In the genomic region with DNA sequence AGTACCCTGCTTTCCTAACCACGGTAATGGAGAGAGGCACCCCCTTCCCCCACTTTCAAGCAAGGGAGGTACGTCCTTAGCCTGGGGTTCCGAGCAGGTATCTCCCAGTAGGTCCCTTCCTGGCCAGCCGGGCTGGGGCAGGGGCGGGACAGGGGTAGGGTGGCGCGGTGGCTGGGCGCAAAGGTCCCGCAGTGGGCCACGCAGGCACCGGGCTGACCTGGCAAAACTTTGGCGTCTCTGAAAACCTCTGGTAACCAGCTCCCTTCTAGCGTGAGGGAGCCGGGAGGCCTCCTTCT, we compare ENCODE assay signal across 8 cellular contexts. TPM values are rescaled to one million over a fixed set of nuclear protein-coding genes. Genes with fewer than 3 reads are reported as not detected.
DNase-seq lines count a peak whose midpoint lies in the region; ATAC-seq and TF ChIP-seq lines count a peak whose summit lies in the region.

No MANE protein-coding gene starts in this region.

- H3K4me1 ChIP-seq in A673 (ENCODE audit: insufficient read depth, low read length, poor library complexity, severe bottlenecking) (peaks cover 7% of the 10 kb centered on the region), esophagus muscularis mucosa (peaks cover 18 to 21% (median 19%) of the 10 kb centered on the region in 4 donors), OCI-LY7 (ENCODE audit: insufficient read depth, low read length, poor library complexity, severe bottlenecking) (peaks cover 8% of the 10 kb centered on the region)

- no peak for TF ChIP-seq EP300 in esophagus muscularis mucosa (IDR thresholded peaks at IDR 0.05)

- intact Hi-C loops in A673 (cut with micrococcal nuclease; ENCODE audit: unreplicated experiment) (no loop called here), esophagus muscularis mucosa (cut with DNase I) (no loop called here), OCI-LY7 (cut with micrococcal nuclease; ENCODE audit: unreplicated experiment) (no loop called here)

- H3K4me3 ChIP-seq in A673 (ENCODE audit: low read depth, low read length, poor library complexity, severe bottlenecking) (peak overlapping the region; percentile 41), MG63 (peak overlapping the region; percentile 40), esophagus muscularis mucosa (peak overlapping the region; percentile 55 to 63 (median 58)), OCI-LY7 (ENCODE audit: low read depth, low read length, poor library complexity, severe bottlenecking) (no peak overlapping the region)

- no peak for DNase-seq in A673 (ENCODE audit: low spot score)
- DNase-seq in MG63 = no peak
- DNase-seq in esophagus muscularis mucosa (ENCODE audit: extremely low spot score) = no peak
- DNase-seq in neural crest cell (ENCODE audit: low read depth, low spot score) = no peak
- DNase-seq in OCI-LY7 (ENCODE audit: low spot score) = no peak
- no peak for DNase-seq in cerebellum (ENCODE audit: low spot score)

- no peaks in the 10 kb centered on the region for H3K9me3 Mint-ChIP-seq in neural crest cell

- H3K79me2 ChIP-seq in OCI-LY7 (ENCODE audit: insufficient read depth, low read depth, low read length) = no peaks in the 10 kb centered on the region

- H3K27ac Mint-ChIP-seq in neural crest cell (ENCODE audit: unreplicated experiment) = no peak overlapping the region

- ATAC-seq in GM18858 (IDR thresholded peaks at IDR 0.05; ENCODE audit: unreplicated experiment) (no peak), HG02973 (IDR thresholded peaks at IDR 0.05; ENCODE audit: unreplicated experiment) (no peak)

- H3K27me3 ChIP-seq in A673 (replicated peaks; ENCODE audit: insufficient read depth, low read depth, low read length, poor library complexity) = peaks cover 3% of the 10 kb centered on the region
- H3K27me3 ChIP-seq in MG63 = no peaks in the 10 kb centered on the region
- peaks cover 0 to 22% (median 0%) of the 10 kb centered on the region in 4 donors for H3K27me3 ChIP-seq in esophagus muscularis mucosa

- no peaks in the 10 kb centered on the region for H3K9me2 ChIP-seq in OCI-LY7 (ENCODE audit: insufficient read depth, low read length)

- POLR2A ChIA-PET in A673 (lab: Charles Lee; ENCODE audit: low non-redundant PET) (no interaction called here), OCI-LY7 (lab: Charles Lee) (no interaction called here)

- H4K20me1 ChIP-seq in OCI-LY7 (ENCODE audit: insufficient read depth, low read length) = no peaks in the 10 kb centered on the region

- H3K36me3 Mint-ChIP-seq in neural crest cell (ENCODE audit: low read depth) = no peaks in the 10 kb centered on the region

- TF ChIP-seq CTCF in A673 (conservative IDR thresholded peaks at IDR 0.05; ENCODE audit: low read depth, low read length) = no peak
- no peak for TF ChIP-seq CTCF in esophagus muscularis mucosa (IDR thresholded peaks at IDR 0.05)
- TF ChIP-seq CTCF in neural crest cell (conservative IDR thresholded peaks at IDR 0.05) = no peak
- TF ChIP-seq CTCF in OCI-LY7 (conservative IDR thresholded peaks at IDR 0.05; ENCODE audit: low read length) = no peak

- peaks cover 51% of the 10 kb centered on the region for H3K27me3 Mint-ChIP-seq in neural crest cell (ENCODE audit: low read depth)

- 68% methylated on average over 5 of the region's 14 CpGs for WGBS in esophagus muscularis mucosa

- no peaks in the 10 kb centered on the region for H3K9me3 ChIP-seq in A673 (ENCODE audit: low read depth, low read length, poor library complexity, severe bottlenecking)
- no peaks in the 10 kb centered on the region for H3K9me3 ChIP-seq in MG63
- no peaks in the 10 kb centered on the region for H3K9me3 ChIP-seq in esophagus muscularis mucosa
- no peaks in the 10 kb centered on the region for H3K9me3 ChIP-seq in OCI-LY7 (ENCODE audit: low read length)

- H3K36me3 ChIP-seq in A673 (ENCODE audit: insufficient read depth, low read length, poor library complexity, severe bottlenecking) (no peaks in the 10 kb centered on the region), MG63 (no peaks in the 10 kb centered on the region), esophagus muscularis mucosa (no peaks in the 10 kb centered on the region), OCI-LY7 (ENCODE audit: insufficient read depth, low read length) (no peaks in the 10 kb centered on the region)

- no peak for TF ChIP-seq POLR2A in esophagus muscularis mucosa (IDR thresholded peaks at IDR 0.05; ENCODE audit: low read depth)

- CTCF ChIA-PET in A673 (lab: Charles Lee) (interaction anchor here (0.6 kb wide), 1 partner anchor 118 kb away, joined by 4 read pairs; no protein-coding TSS in a partner anchor), OCI-LY7 (lab: Charles Lee; ENCODE audit: unreplicated experiment) (no interaction called here)

- peak overlapping the region; percentile 34 for H3K4me3 Mint-ChIP-seq in neural crest cell

- no peak overlapping the region for H3K4me2 ChIP-seq in OCI-LY7 (ENCODE audit: low read length)

- H2AFZ ChIP-seq in OCI-LY7 (ENCODE audit: low read length) = no peak overlapping the region

- H3K4me1 Mint-ChIP-seq in neural crest cell = peaks cover 26% of the 10 kb centered on the region

- BruUV-seq in A673 (replicated peaks; lab: Mats Ljungman, UMichigan) (no TSS peak), OCI-LY7 (replicated peaks; lab: Mats Ljungman, UMichigan) (no TSS peak)

- no peak overlapping the region for H3K27ac ChIP-seq in A673 (ENCODE audit: low read depth, low read length, poor library complexity, severe bottlenecking)
- no peak overlapping the region for H3K27ac ChIP-seq in esophagus muscularis mucosa (replicated peaks in 1 of 4)
- H3K27ac ChIP-seq in OCI-LY7 (ENCODE audit: low read depth, low read length, poor library complexity, severe bottlenecking) = no peak overlapping the region

RNA-seq across cellular contexts. Expression of gene P2RY2, which starts 0.3 kb away (rescaled TPM):
- total RNA-seq in A673 (2021) = not detected in 2 replicates
- total RNA-seq in MG63 (2014; rRNA removed; shearing (Covaris generic); ENCODE audit: low replicate concordance) = 0.15 and 1.3 TPM in 2 replicates
- total RNA-seq in esophagus muscularis mucosa = under 1 TPM in 3 of 4 donors, not detected in 1; 0.32 to 0.83 (median 0.52) TPM
- 0.14 and 0.27 TPM in 2 replicates for total RNA-seq in neural crest cell
- total RNA-seq in OCI-LY7 (2014; rRNA removed; shearing (Covaris generic)) = not detected in 2 replicates
- total RNA-seq in OCI-LY7 (2022) = not detected in 2 replicates
- 0.09 TPM for total RNA-seq in cerebellum

RNA-seq across cellular contexts. Expression of gene P2RY6, which starts 54.4 kb away (rescaled TPM):
- total RNA-seq in A673 (2021) (0.43 TPM in 1 of 2 replicates, not detected in the other), esophagus muscularis mucosa (1 to 10 TPM; 1.6 to 4.8 (median 2.4) TPM), neural crest cell (not detected in 2 replicates), OCI-LY7 (2022) (not detected in 2 replicates), cerebellum (0.27 TPM)
- total RNA-seq in MG63 (2014; rRNA removed; shearing (Covaris generic); ENCODE audit: low replicate concordance) = 6.7 and 23.4 TPM in 2 replicates
- total RNA-seq in OCI-LY7 (2014; rRNA removed; shearing (Covaris generic)) = not detected in 2 replicates
